Comparison of ENCODE assay signal across 8 cellular contexts in genomic region chr9:66712870-66713269, GRCh38.
A peak's percentile ranks its signal among the peaks of the same experiment; 100 is the strongest.
DNase-seq lines count a peak whose midpoint lies in the region; ATAC-seq lines count a peak whose summit lies in the region.
"Not testable (repeated sequence)": the region's sequence is repeated elsewhere in the genome, so short reads cannot be mapped to it uniquely, and the experiment has no call there.

No MANE protein-coding gene starts in this region.

- H3K4me1 Mint-ChIP-seq in naive B cell, result not testable (repeated sequence)

- H3K27ac Mint-ChIP-seq in naive B cell, result not testable (repeated sequence)

- DNase-seq in naive B cell, result not testable (repeated sequence)

- not testable (repeated sequence) for H3K9me3 Mint-ChIP-seq in naive B cell

- not testable (repeated sequence) for H3K27me3 Mint-ChIP-seq in naive B cell

- H3K4me3 Mint-ChIP-seq in naive B cell, result not testable (repeated sequence)

- not testable (repeated sequence) for H3K36me3 Mint-ChIP-seq in naive B cell

- ATAC-seq in GM18861 (IDR thresholded peaks at IDR 0.05; ENCODE audit: unreplicated experiment) (peak; percentile 77), GM19351 (IDR thresholded peaks at IDR 0.05; ENCODE audit: unreplicated experiment) (peak; percentile 62), GM21423 (IDR thresholded peaks at IDR 0.05; ENCODE audit: unreplicated experiment) (peak; percentile 71), HG02571 (IDR thresholded peaks at IDR 0.05; ENCODE audit: unreplicated experiment) (peak; percentile 51), HG02885 (IDR thresholded peaks at IDR 0.05; ENCODE audit: poor library complexity, unreplicated experiment) (peak; percentile 75), HG03108 (IDR thresholded peaks at IDR 0.05; ENCODE audit: unreplicated experiment) (peak; percentile 67), HG03442 (IDR thresholded peaks at IDR 0.05; ENCODE audit: unreplicated experiment) (peak; percentile 71), naive B cell (ENCODE audit: low read depth in 2 of 2) (peak; percentile 39 to 70)
